Comparison of ENCODE assay signal across 22 cellular contexts in genomic region chr4:80043534-80043933, GRCh38. TPM values are rescaled to one million over a fixed set of nuclear protein-coding genes. Genes with fewer than 3 reads are reported as not detected.
A peak's percentile ranks its signal among the peaks of the same experiment; 100 is the strongest.
DNase-seq lines count a peak whose midpoint lies in the region; ATAC-seq and TF ChIP-seq lines count a peak whose summit lies in the region.
"Had no signal": no experiment of that assay in that cellular context is flagged by ENCODE, and none has a peak within 500 bp of the region (broad histone marks: within the 10 kb centered on the region; RNA-seq: fewer than 3 reads in every experiment).

No MANE protein-coding gene starts in this region.

- peaks cover 7% of the 10 kb centered on the region for H3K4me1 Mint-ChIP-seq in T-helper 17 cell
- H3K4me1 Mint-ChIP-seq: WTC11 had no signal

- H3K27ac Mint-ChIP-seq in T-helper 17 cell = peak overlapping the region; percentile 37
- H3K27ac Mint-ChIP-seq: activated CD4-positive, alpha-beta memory T cell treated with anti-CD3 and anti-CD28 coated beads, Interleukin-2, amount 10 ng/mL, durations not matched to agents 7 days and 5 days; activated naive CD4-positive, alpha-beta T cell treated with anti-CD3 and anti-CD28 coated beads for 36 hours; WTC11 had no signal

- intact Hi-C loops in left ventricle myocardium inferior (cut with micrococcal nuclease) = no loop called here
- intact Hi-C loops in prostate gland (cut with DNase I) = no loop called here

- H3K27me3 ChIP-seq in left ventricle myocardium inferior (ENCODE audit: low read depth) (no peaks in the 10 kb centered on the region), prostate gland (replicated peaks; ENCODE audit: insufficient read depth) (no peaks in the 10 kb centered on the region)
- H3K27me3 ChIP-seq: body of pancreas, left lung had no signal

- H3K4me1 ChIP-seq in left ventricle myocardium inferior (peaks cover 49% of the 10 kb centered on the region), prostate gland (replicated peaks) (no peaks in the 10 kb centered on the region)

- H3K4me3 ChIP-seq in coronary artery = peak overlapping the region; percentile 23
- peak overlapping the region; percentile 4 for H3K4me3 ChIP-seq in left ventricle myocardium inferior
- H3K4me3 ChIP-seq in prostate gland = no peak overlapping the region
- H3K4me3 ChIP-seq: body of pancreas, left lung had no signal

- H3K4me3 Mint-ChIP-seq in T-helper 17 cell = no peak overlapping the region
- H3K4me3 Mint-ChIP-seq: activated CD4-positive, alpha-beta memory T cell treated with anti-CD3 and anti-CD28 coated beads, Interleukin-2, amount 10 ng/mL, durations not matched to agents 7 days and 5 days; activated naive CD4-positive, alpha-beta T cell treated with anti-CD3 and anti-CD28 coated beads for 36 hours; WTC11 had no signal

- 55% methylated on average over 3 of the region's 3 CpGs for WGBS in prostate gland

- DNase-seq in T-helper 17 cell (no peak), coronary artery (ENCODE audit: low spot score) (no peak), left ventricle myocardium inferior (peak; percentile 19), prostate gland (ENCODE audit: low spot score) (no peak), AG20443 (ENCODE audit: low spot score) (no peak), NCI-H2107 treated with DMSO at 0.1 percent for 48 hours (lab: John Stamatoyannopoulos, UW; ENCODE audit: unreplicated experiment) (no peak), GDM1 (lab: John Stamatoyannopoulos, UW) (no peak)
- DNase-seq: ACHN; activated CD4-positive, alpha-beta memory T cell treated with anti-CD3 and anti-CD28 coated beads, Interleukin-2, amount 10 ng/mL, durations not matched to agents 7 days and 5 days; activated naive CD4-positive, alpha-beta T cell treated with anti-CD3 and anti-CD28 coated beads for 36 hours; dermis blood vessel endothelial cell; HCEC 1CT; Kasumi-1; left lung; NCI-H1092 treated with DMSO at 0.1 percent for 48 hours; NCI-H2081; NCI-H446; NK-92 treated with Interleukin-12 subunit alpha and Interleukin-12 subunit beta, amount 100 ng/mL, for 24 hours had no signal

- H3K36me3 ChIP-seq in left ventricle myocardium inferior (peaks cover 7% of the 10 kb centered on the region), prostate gland (no peaks in the 10 kb centered on the region)

- H3K27ac ChIP-seq in coronary artery (peak overlapping the region; percentile 17 to 54), left ventricle myocardium inferior (replicated peaks) (peak overlapping the region; percentile 53), prostate gland (peak overlapping the region; percentile 29 to 31)
- H3K27ac ChIP-seq: body of pancreas, C4-2B, left lung had no signal

- H3K36me3 Mint-ChIP-seq in T-helper 17 cell (ENCODE audit: low read depth) = peaks cover 4% of the 10 kb centered on the region
- H3K36me3 Mint-ChIP-seq: WTC11 had no signal

- H3K27me3 Mint-ChIP-seq in T-helper 17 cell = no peaks in the 10 kb centered on the region
- H3K27me3 Mint-ChIP-seq: activated CD4-positive, alpha-beta memory T cell treated with anti-CD3 and anti-CD28 coated beads, Interleukin-2, amount 10 ng/mL, durations not matched to agents 7 days and 5 days had no signal

- no peak for TF ChIP-seq POLR2A in prostate gland (IDR thresholded peaks at IDR 0.05)

- TF ChIP-seq CTCF in coronary artery (IDR thresholded peaks at IDR 0.05) (no peak), left ventricle myocardium inferior (IDR thresholded peaks at IDR 0.05; ENCODE audit: borderline replicate concordance) (no peak), prostate gland (IDR thresholded peaks at IDR 0.05) (no peak)

- no peaks in the 10 kb centered on the region for H3K9me3 ChIP-seq in T-helper 17 cell (ENCODE audit: control insufficient read depth, low read length, poor library complexity, severe bottlenecking)
- peaks cover 6% of the 10 kb centered on the region for H3K9me3 ChIP-seq in left ventricle myocardium inferior (replicated peaks)
- no peaks in the 10 kb centered on the region for H3K9me3 ChIP-seq in prostate gland
- H3K9me3 ChIP-seq: body of pancreas, left lung had no signal

- ATAC-seq in T-helper 17 cell (no peak), HG02870 (IDR thresholded peaks at IDR 0.05; ENCODE audit: unreplicated experiment) (no peak)
- ATAC-seq: body of pancreas, left lung, WTC11 had no signal

RNA-seq across cellular contexts. Expression of gene ANTXR2, which starts 29.5 kb away (rescaled TPM):
- total RNA-seq in T-helper 17 cell (10 to 100 TPM; 58.0 to 58.9 TPM), left ventricle myocardium inferior (42.4 TPM), prostate gland (100 to 1,000 TPM in 1 of 2 donors, 10 to 100 TPM in 1; 86.1 to 133 TPM)

Comparison
In these comparisons a context has a peak if more than half of its experiments do, and no peak if none do; other contexts are left out.
1. H3K4me3 ChIP-seq: peak in coronary artery (single experiment) and left ventricle myocardium inferior (single experiment); none in prostate gland (0 of 2).
2. Peak in every context shown above with its lines, with median percentiles within 50 percentile points of each other: H3K27ac ChIP-seq.